ENCODE assay signal across 10 cellular contexts in the genomic region with DNA sequence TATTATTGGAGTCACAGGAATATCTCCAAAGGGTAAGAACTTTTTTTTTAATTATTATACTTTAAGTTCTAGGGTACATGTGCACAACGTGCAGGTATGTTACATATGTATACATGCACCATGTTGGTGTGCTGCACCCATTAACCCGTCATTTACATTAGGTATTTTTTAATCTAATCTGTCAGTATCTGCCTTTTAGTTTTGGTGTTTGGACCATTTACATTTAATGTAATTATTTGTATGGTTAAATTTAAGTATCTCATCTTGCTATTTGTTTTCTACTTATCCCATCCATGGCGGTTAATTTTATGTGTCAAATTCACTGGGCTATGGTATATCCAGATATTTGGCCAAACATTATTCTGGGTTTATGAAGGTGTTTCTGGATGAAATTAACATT. TPM values are rescaled to one million over a fixed set of nuclear protein-coding genes. Genes with fewer than 3 reads are reported as not detected.
"Had no signal": no experiment of that assay in that cellular context is flagged by ENCODE, and none has a peak within 500 bp of the region (broad histone marks: within the 10 kb centered on the region; RNA-seq: fewer than 3 reads in every experiment).

No MANE protein-coding gene starts in this region.

- H3K9ac ChIP-seq: KMS-11 had no signal

- DNase-seq: IMR-90, KBM-7, KG1 had no signal

- ATAC-seq: HepG2 had no signal

- H3K4me2 ChIP-seq: KMS-11 had no signal

- FAIRE-seq: HepG2, HTR-8/SVneo had no signal

- H3K27ac ChIP-seq: HL-60, KMS-11 had no signal

RNA-seq across cellular contexts. Expression of a gene that starts 15.4 kb away (rescaled TPM):
- total RNA-seq: HepG2, HT-29, HT1080, IMR-90 had no signal
- polyA plus RNA-seq: HepG2, IgD-negative memory B cell, IMR-90 had no signal
